21 cellular contexts compared by ENCODE assay signal in the genomic region with DNA sequence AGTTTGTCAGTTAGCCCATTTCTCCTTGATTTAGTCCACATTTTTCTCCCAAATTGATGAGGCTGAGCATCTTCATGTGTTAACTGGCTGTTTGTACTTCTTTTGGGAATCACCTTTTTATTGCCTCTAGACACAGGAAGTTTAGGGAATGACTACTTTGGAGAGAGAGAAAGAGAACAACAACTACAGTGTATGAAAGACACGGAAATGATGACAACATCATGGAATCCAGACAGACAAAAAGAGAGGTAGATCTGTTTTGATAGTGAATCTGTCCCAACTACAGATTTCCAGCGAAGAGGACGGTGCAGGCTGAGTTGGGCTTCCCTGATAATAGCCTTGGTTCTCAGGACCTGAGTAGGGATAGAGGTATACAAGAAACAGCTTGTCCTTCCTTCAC. TPM values are rescaled to one million over a fixed set of nuclear protein-coding genes. Genes with fewer than 3 reads are reported as not detected.
DNase-seq lines count a peak whose midpoint lies in the region; ATAC-seq, FAIRE-seq and TF ChIP-seq lines count a peak whose summit lies in the region.
"Had no signal": no experiment of that assay in that cellular context is flagged by ENCODE, and none has a peak within 500 bp of the region (broad histone marks: within the 10 kb centered on the region; RNA-seq: fewer than 3 reads in every experiment).

No MANE protein-coding gene starts in this region.

- TF ChIP-seq CTCF in RWPE2 (IDR thresholded peaks at IDR 0.05; ENCODE audit: poor library complexity, severe bottlenecking) (no peak), keratinocyte (optimal IDR thresholded peaks at IDR 0.05 in 1 of 3, IDR thresholded peaks at IDR 0.05 in 1 of 3, conservative IDR thresholded peaks at IDR 0.05 in 1 of 3; ENCODE audit: extremely low read depth in 1 of 3, insufficient read depth in 2 of 3, low read length in 3 of 3) (no peak), colonic mucosa (IDR thresholded peaks at IDR 0.05) (no peak)

- H3K27me3 Mint-ChIP-seq in activated CD4-positive, alpha-beta T cell treated with anti-CD3 and anti-CD28 coated beads, Interleukin-2, amount 10 ng/mL, durations not matched to agents 24 days and 14 days: peaks cover 3% of the 10 kb centered on the region
- H3K27me3 Mint-ChIP-seq in activated CD4-positive, alpha-beta T cell treated with anti-CD3 and anti-CD28 coated beads, Interleukin-2, amount 10 ng/mL, durations not matched to agents 7 days and 5 days: no peaks in the 10 kb centered on the region

- H3K4me3 ChIP-seq in RWPE2 (ENCODE audit: severe bottlenecking): no peak overlapping the region
- H3K4me3 ChIP-seq in keratinocyte (ENCODE audit: control insufficient read depth in 2 of 3, extremely low read depth in 1 of 3, insufficient read depth in 2 of 3, low read depth in 1 of 3, low read length in 3 of 3): no peak overlapping the region
- no peak overlapping the region for H3K4me3 ChIP-seq in colonic mucosa
- H3K4me3 ChIP-seq: BLaER1 had no signal

- H3K4me3 Mint-ChIP-seq in activated CD4-positive, alpha-beta T cell treated with anti-CD3 and anti-CD28 coated beads, Interleukin-2, amount 10 ng/mL, durations not matched to agents 24 days and 14 days: no peak overlapping the region
- no peak overlapping the region for H3K4me3 Mint-ChIP-seq in activated CD4-positive, alpha-beta T cell treated with anti-CD3 and anti-CD28 coated beads, Interleukin-2, amount 10 ng/mL, durations not matched to agents 7 days and 5 days
- H3K4me3 Mint-ChIP-seq: CD14-positive monocyte; CD4-positive, alpha-beta memory T cell; HFFc6 had no signal

- H4K20me1 ChIP-seq in keratinocyte (ENCODE audit: control insufficient read depth, extremely low read depth, insufficient read depth, low read length): no peaks in the 10 kb centered on the region
- H4K20me1 ChIP-seq: BLaER1 had no signal

- H3K4me1 Mint-ChIP-seq in activated CD4-positive, alpha-beta T cell treated with anti-CD3 and anti-CD28 coated beads, Interleukin-2, amount 10 ng/mL, durations not matched to agents 24 days and 14 days: no peaks in the 10 kb centered on the region
- no peaks in the 10 kb centered on the region for H3K4me1 Mint-ChIP-seq in activated CD4-positive, alpha-beta T cell treated with anti-CD3 and anti-CD28 coated beads, Interleukin-2, amount 10 ng/mL, durations not matched to agents 7 days and 5 days
- H3K4me1 Mint-ChIP-seq: CD14-positive monocyte; CD4-positive, alpha-beta memory T cell had no signal

- no peaks in the 10 kb centered on the region for H3K36me3 Mint-ChIP-seq in activated CD4-positive, alpha-beta T cell treated with anti-CD3 and anti-CD28 coated beads, Interleukin-2, amount 10 ng/mL, durations not matched to agents 24 days and 14 days (ENCODE audit: low read depth)
- no peaks in the 10 kb centered on the region for H3K36me3 Mint-ChIP-seq in activated CD4-positive, alpha-beta T cell treated with anti-CD3 and anti-CD28 coated beads, Interleukin-2, amount 10 ng/mL, durations not matched to agents 7 days and 5 days (ENCODE audit: low read depth)
- H3K36me3 Mint-ChIP-seq: CD4-positive, alpha-beta memory T cell had no signal

- no peaks in the 10 kb centered on the region for H3K9me3 ChIP-seq in RWPE2 (ENCODE audit: severe bottlenecking)
- no peaks in the 10 kb centered on the region for H3K9me3 ChIP-seq in keratinocyte (ENCODE audit: control insufficient read depth, low read depth, low read length)
- no peaks in the 10 kb centered on the region for H3K9me3 ChIP-seq in colonic mucosa
- H3K9me3 ChIP-seq: BLaER1 had no signal

- H3K4me1 ChIP-seq in RWPE2 (ENCODE audit: insufficient read depth, poor library complexity, severe bottlenecking): peaks cover 8% of the 10 kb centered on the region
- H3K4me1 ChIP-seq in keratinocyte (ENCODE audit: control insufficient read depth, extremely low read depth, insufficient read depth, low read length): no peaks in the 10 kb centered on the region
- H3K4me1 ChIP-seq in colonic mucosa: no peaks in the 10 kb centered on the region
- H3K4me1 ChIP-seq: BLaER1 had no signal

- no peaks in the 10 kb centered on the region for H3K9me1 ChIP-seq in keratinocyte (ENCODE audit: control insufficient read depth, extremely low read depth, insufficient read depth, low read length)

- ATAC-seq in RWPE2 (ENCODE audit: low read depth) (peak; percentile 84), HG03521 (IDR thresholded peaks at IDR 0.05; ENCODE audit: unreplicated experiment) (no peak)
- ATAC-seq: HCT116 had no signal

- peak; percentile 24 for DNase-seq in activated CD4-positive, alpha-beta T cell treated with anti-CD3 and anti-CD28 coated beads, Interleukin-2, amount 10 ng/mL, durations not matched to agents 24 days and 14 days
- DNase-seq in activated CD4-positive, alpha-beta T cell treated with anti-CD3 and anti-CD28 coated beads, Interleukin-2, amount 10 ng/mL, durations not matched to agents 7 days and 5 days: no peak
- DNase-seq in RWPE2 (ENCODE audit: low spot score) (no peak), dermis microvascular lymphatic vessel endothelial cell (ENCODE audit: low read depth in 2 of 2) (peak; percentile 40 to 62), keratinocyte (ENCODE audit: low read depth, low spot score) (no peak), NCI-H187 treated with DMSO at 0.1 percent for 48 hours (lab: John Stamatoyannopoulos, UW) (no peak), colonic mucosa (no peak)
- DNase-seq: CD4-positive, alpha-beta memory T cell; DMS153; DMS79; GF-D8; GOT3; H7; HFFc6; IMR-90 had no signal

- no peaks in the 10 kb centered on the region for H3K27me3 ChIP-seq in RWPE2 (ENCODE audit: insufficient read depth, poor library complexity, severe bottlenecking)
- H3K27me3 ChIP-seq in keratinocyte (ENCODE audit: control insufficient read depth, extremely low read depth, insufficient read depth, low read length): no peaks in the 10 kb centered on the region
- H3K27me3 ChIP-seq in colonic mucosa: no peaks in the 10 kb centered on the region
- H3K27me3 ChIP-seq: BLaER1 had no signal

- H3K27ac ChIP-seq in RWPE2 (ENCODE audit: poor library complexity, severe bottlenecking): peak overlapping the region; percentile 54
- H3K27ac ChIP-seq in keratinocyte (ENCODE audit: control insufficient read depth, insufficient read depth, low read length): no peak overlapping the region
- H3K27ac ChIP-seq in colonic mucosa: no peak overlapping the region
- H3K27ac ChIP-seq: 22Rv1, BLaER1 had no signal

- no peak overlapping the region for H3K4me2 ChIP-seq in keratinocyte (ENCODE audit: control insufficient read depth, extremely low read depth, insufficient read depth, low read depth, low read length)
- H3K4me2 ChIP-seq: BLaER1 had no signal

- H2AFZ ChIP-seq in keratinocyte (ENCODE audit: control insufficient read depth, low read length): no peak overlapping the region

- no peaks in the 10 kb centered on the region for H3K9me3 Mint-ChIP-seq in activated CD4-positive, alpha-beta T cell treated with anti-CD3 and anti-CD28 coated beads, Interleukin-2, amount 10 ng/mL, durations not matched to agents 24 days and 14 days
- H3K9me3 Mint-ChIP-seq in activated CD4-positive, alpha-beta T cell treated with anti-CD3 and anti-CD28 coated beads, Interleukin-2, amount 10 ng/mL, durations not matched to agents 7 days and 5 days: no peaks in the 10 kb centered on the region
- H3K9me3 Mint-ChIP-seq: CD14-positive monocyte, HFFc6 had no signal

- CTCF ChIA-PET in activated CD4-positive, alpha-beta T cell treated with anti-CD3 and anti-CD28 coated beads, Interleukin-2, amount 10 ng/mL, durations not matched to agents 7 days and 5 days (lab: Charles Lee): interaction anchor here (0.6 kb wide), 1 partner anchor 352 kb away, joined by 3 read pairs; no protein-coding TSS in a partner anchor

- H3K9ac ChIP-seq in keratinocyte (ENCODE audit: control insufficient read depth, extremely low read depth, insufficient read depth, low read length) (no peak overlapping the region), colonic mucosa (ENCODE audit: low read depth in 2 of 2, low read length in 2 of 2) (no peak overlapping the region)
- H3K9ac ChIP-seq: BLaER1 had no signal

- no peaks in the 10 kb centered on the region for H3K79me2 ChIP-seq in keratinocyte (ENCODE audit: control insufficient read depth, insufficient read depth, low read length)

- FAIRE-seq in keratinocyte (lab: Jason Lieb, UNC): peak; percentile 36
- FAIRE-seq: HTR-8/SVneo had no signal

- dilution Hi-C loops in keratinocyte (cut with MboI; ENCODE audit: extremely low pct_ligation_motif_present, low sequenced_read_pairs): no loop called here

- H3K36me3 ChIP-seq in RWPE2 (ENCODE audit: low read depth) (peaks cover 48% of the 10 kb centered on the region), keratinocyte (ENCODE audit: control insufficient read depth in 2 of 2, extremely low read depth in 1 of 2, insufficient read depth in 2 of 2, low read length in 2 of 2) (peaks cover 0 to 17% of the 10 kb centered on the region in 2 experiments), colonic mucosa (no peaks in the 10 kb centered on the region)
- H3K36me3 ChIP-seq: BLaER1 had no signal

- H3K27ac Mint-ChIP-seq in activated CD4-positive, alpha-beta T cell treated with anti-CD3 and anti-CD28 coated beads, Interleukin-2, amount 10 ng/mL, durations not matched to agents 24 days and 14 days: no peak overlapping the region
- no peak overlapping the region for H3K27ac Mint-ChIP-seq in activated CD4-positive, alpha-beta T cell treated with anti-CD3 and anti-CD28 coated beads, Interleukin-2, amount 10 ng/mL, durations not matched to agents 7 days and 5 days
- H3K27ac Mint-ChIP-seq: CD14-positive monocyte; CD4-positive, alpha-beta memory T cell; HFFc6 had no signal

- intact Hi-C loops in activated CD4-positive, alpha-beta T cell treated with anti-CD3 and anti-CD28 coated beads, Interleukin-2, amount 10 ng/mL, durations not matched to agents 24 days and 14 days (cut with micrococcal nuclease): no loop called here
- intact Hi-C loops in colonic mucosa (cut with DNase I): no loop called here

- POLR2A ChIA-PET in activated CD4-positive, alpha-beta T cell treated with anti-CD3 and anti-CD28 coated beads, Interleukin-2, amount 10 ng/mL, durations not matched to agents 7 days and 5 days (lab: Charles Lee): no interaction called here

RNA-seq across cellular contexts. Expression of a gene that starts 24.6 kb away (rescaled TPM):
- total RNA-seq in activated CD4-positive, alpha-beta T cell treated with anti-CD3 and anti-CD28 coated beads, Interleukin-2, amount 10 ng/mL, durations not matched to agents 24 days and 14 days: 4.7 and 6.0 TPM in 2 replicates
- total RNA-seq in activated CD4-positive, alpha-beta T cell treated with anti-CD3 and anti-CD28 coated beads, Interleukin-2, amount 10 ng/mL, durations not matched to agents 7 days and 5 days: 1 to 10 TPM; 1.6 to 3.1 TPM
- total RNA-seq in dermis microvascular lymphatic vessel endothelial cell: 12.5 and 17.1 TPM in 2 replicates
- 3.4 to 6.7 TPM (median 5.0 TPM) in 3 replicates for polyA plus RNA-seq in keratinocyte
- polyA plus RNA-seq in keratinocyte (2011; ENCODE audit: low read depth): 9.5 TPM
- polyA plus RNA-seq in keratinocyte (2011; cell fraction: cytosol; rRNA removed): 6.4 and 7.2 TPM in 2 replicates
- 10.9 and 12.8 TPM in 2 replicates for polyA plus RNA-seq in keratinocyte (2011; cell fraction: nucleus; rRNA removed)
- 10.5 and 11.3 TPM in 2 replicates for polyA plus RNA-seq in keratinocyte (2012; ENCODE audit: low replicate concordance)
- polyA minus RNA-seq in keratinocyte: 7.6 to 10.3 TPM (median 9.2 TPM) in 3 replicates
- polyA minus RNA-seq in keratinocyte (2011; cell fraction: cytosol; rRNA and poly(A)+ RNA removed): 6.3 TPM
- 7.5 and 18.8 TPM in 2 replicates for polyA minus RNA-seq in keratinocyte (2011; cell fraction: nucleus; rRNA and poly(A)+ RNA removed)
- 10 to 100 TPM; 14.1 to 19.3 TPM for total RNA-seq in colonic mucosa

RNA-seq across cellular contexts. Expression of a gene that starts 26.5 kb away (rescaled TPM):
- 15.1 and 16.7 TPM in 2 replicates for total RNA-seq in activated CD4-positive, alpha-beta T cell treated with anti-CD3 and anti-CD28 coated beads, Interleukin-2, amount 10 ng/mL, durations not matched to agents 24 days and 14 days
- total RNA-seq in activated CD4-positive, alpha-beta T cell treated with anti-CD3 and anti-CD28 coated beads, Interleukin-2, amount 10 ng/mL, durations not matched to agents 7 days and 5 days: 10 to 100 TPM; 19.2 to 26.0 TPM
- total RNA-seq in dermis microvascular lymphatic vessel endothelial cell (7.4 and 12.4 TPM in 2 replicates), colonic mucosa (10 to 100 TPM; 27.2 to 28.4 TPM)
- polyA plus RNA-seq in keratinocyte: 19.2 to 25.1 TPM (median 23.3 TPM) in 3 replicates
- 4.9 TPM for polyA plus RNA-seq in keratinocyte (2011; ENCODE audit: low read depth)
- 19.6 and 29.9 TPM in 2 replicates for polyA plus RNA-seq in keratinocyte (2011; cell fraction: cytosol; rRNA removed)
- polyA plus RNA-seq in keratinocyte (2011; cell fraction: nucleus; rRNA removed): 8.9 and 11.7 TPM in 2 replicates
- 11.8 and 12.7 TPM in 2 replicates for polyA plus RNA-seq in keratinocyte (2012; ENCODE audit: low replicate concordance)
- polyA minus RNA-seq in keratinocyte: 12.8 to 32.5 TPM (median 26.1 TPM) in 3 replicates
- 13.6 TPM for polyA minus RNA-seq in keratinocyte (2011; cell fraction: cytosol; rRNA and poly(A)+ RNA removed)
- polyA minus RNA-seq in keratinocyte (2011; cell fraction: nucleus; rRNA and poly(A)+ RNA removed): 14.0 and 26.8 TPM in 2 replicates

Comparison
In these comparisons a context has a peak if more than half of its experiments do, and no peak if none do; other contexts are left out.
1. DNase-seq: peak in activated CD4-positive, alpha-beta T cell treated with anti-CD3 and anti-CD28 coated beads, Interleukin-2, amount 10 ng/mL, durations not matched to agents 24 days and 14 days (single experiment) and dermis microvascular lymphatic vessel endothelial cell (2 of 2); none in activated CD4-positive, alpha-beta T cell treated with anti-CD3 and anti-CD28 coated beads, Interleukin-2, amount 10 ng/mL, durations not matched to agents 7 days and 5 days (single experiment), RWPE2 (single experiment), keratinocyte (single experiment), NCI-H187 treated with DMSO at 0.1 percent for 48 hours (single experiment) and colonic mucosa (single experiment).